In the genomic region with DNA sequence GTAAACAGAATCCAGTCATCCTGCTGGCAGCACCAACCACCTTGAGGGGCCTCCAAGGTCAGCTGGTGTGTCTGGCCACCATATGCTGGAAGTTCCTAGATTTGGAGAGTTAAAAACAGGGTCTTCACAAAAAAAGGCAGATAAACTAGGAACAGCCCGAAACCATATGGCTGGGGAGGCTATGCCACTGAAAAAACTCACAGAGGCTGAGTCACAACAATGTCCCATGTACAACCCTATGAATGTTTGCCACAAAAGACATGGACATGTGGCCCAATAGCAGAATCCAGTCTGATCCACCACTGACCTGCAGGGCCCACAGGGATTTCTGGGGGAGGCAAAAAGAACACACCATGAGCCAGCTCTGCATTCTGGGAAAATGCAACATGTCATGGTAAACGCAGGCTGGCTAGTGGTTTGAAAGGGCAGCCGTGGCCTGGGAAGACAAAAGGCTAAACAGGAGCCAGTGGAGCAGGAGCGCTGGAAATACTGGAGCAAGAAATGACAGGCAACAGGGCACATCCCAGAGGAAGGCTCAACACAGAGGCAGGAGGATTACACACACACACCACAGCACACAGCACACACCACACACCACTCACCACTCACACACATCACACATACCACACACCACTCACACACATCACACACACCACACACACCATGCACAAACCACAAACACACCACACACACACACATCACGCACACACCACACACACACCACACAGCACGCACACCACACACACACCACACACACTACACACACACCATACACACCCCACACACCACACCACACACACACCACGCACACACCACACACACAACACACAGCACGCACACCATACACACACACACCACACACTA, we compare ENCODE assay signal across 16 cellular contexts. TPM values are rescaled to one million over a fixed set of nuclear protein-coding genes. Genes with fewer than 3 reads are reported as not detected.
DNase-seq lines count a peak whose midpoint lies in the region; ATAC-seq and TF ChIP-seq lines count a peak whose summit lies in the region.
"Had no signal": no experiment of that assay in that cellular context is flagged by ENCODE, and none has a peak within 500 bp of the region (broad histone marks: within the 10 kb centered on the region; RNA-seq: fewer than 3 reads in every experiment).

No MANE protein-coding gene starts in this region.

- ATAC-seq in heart right ventricle (peak in 4 of 8 donors; percentile 4 to 27 (median 8)), Right ventricle myocardium superior (ENCODE audit: poor library complexity) (no peak)

- TF ChIP-seq POLR2A in lower leg skin (IDR thresholded peaks at IDR 0.05): no peak

- TF ChIP-seq CTCF in heart right ventricle (IDR thresholded peaks at IDR 0.05) (no peak), astrocyte of the spinal cord (IDR thresholded peaks at IDR 0.05; ENCODE audit: low read depth, low read length) (no peak), lower leg skin (IDR thresholded peaks at IDR 0.05) (no peak), GM13977 (IDR thresholded peaks at IDR 0.05; ENCODE audit: extremely low read depth, insufficient read depth, missing control alignments) (no peak)

- H3K4me3 ChIP-seq in heart right ventricle (no peak overlapping the region), astrocyte of the spinal cord (ENCODE audit: low read depth, low read length) (no peak overlapping the region), lower leg skin (ENCODE audit: low read depth, poor library complexity, severe bottlenecking) (no peak overlapping the region)
- H3K4me3 ChIP-seq: dorsolateral prefrontal cortex, SJCRH30, transverse colon had no signal

- no peaks in the 10 kb centered on the region for H3K9me3 ChIP-seq in heart right ventricle
- H3K9me3 ChIP-seq: neutrophil, SJCRH30, transverse colon had no signal

- no peaks in the 10 kb centered on the region for H3K36me3 ChIP-seq in heart right ventricle
- H3K36me3 ChIP-seq: neutrophil, SJCRH30, transverse colon had no signal

- in situ Hi-C loops in astrocyte of the spinal cord (cut with HindIII; ENCODE audit: low sequenced_read_pairs) (no loop called here), GM13977 (cut with MboI; ENCODE audit: low pct_unique_long_range_greater_than_20kb, low sequenced_read_pairs, unreplicated experiment) (no loop called here)

- peak overlapping the region in 7 of 10 donors; percentile 22 to 80 (median 45) for H3K27ac ChIP-seq in heart right ventricle
- H3K27ac ChIP-seq in layer of hippocampus (ENCODE audit: low read depth, low read length): peak overlapping the region; percentile 44
- H3K27ac ChIP-seq: neutrophil, SJCRH30, transverse colon had no signal

- WGBS in heart right ventricle, 2 donors: 77 to 85% methylated on average over 8 of the region's 8 CpGs
- WGBS in lower leg skin, 2 donors: 76 to 79% methylated on average over 8 of the region's 8 CpGs

- DNase-seq in heart right ventricle (no peak), Right ventricle myocardium superior (no peak), astrocyte of the spinal cord (ENCODE audit: low read depth, low spot score) (peak; percentile 59), lower leg skin (ENCODE audit: low spot score in 2 of 2) (no peak), NAMALWA (ENCODE audit: low spot score) (no peak), middle frontal gyrus (ENCODE audit: extremely low spot score, low spot score) (no peak), GM13977 (ENCODE audit: low spot score) (no peak)
- DNase-seq: activated CD4-positive, alpha-beta T cell treated with anti-CD3 and anti-CD28 coated beads for 4 hours; activated effector memory CD4-positive, alpha-beta T cell treated with anti-CD3 and anti-CD28 coated beads, Interleukin-2, amount 50 U/mL, for 16 hours; CD4-positive, CD25-positive, alpha-beta regulatory T cell; dorsolateral prefrontal cortex; NCI-H2081 treated with DMSO at 0.1 percent for 48 hours; transverse colon had no signal

- no peaks in the 10 kb centered on the region for H3K27me3 ChIP-seq in heart right ventricle
- no peaks in the 10 kb centered on the region for H3K27me3 ChIP-seq in layer of hippocampus (ENCODE audit: control insufficient read depth, insufficient read depth, low read length)
- H3K27me3 ChIP-seq: dorsolateral prefrontal cortex, neutrophil, SJCRH30, transverse colon had no signal

- intact Hi-C loops in heart right ventricle (cut with DNase I): no loop called here
- intact Hi-C loops in Right ventricle myocardium superior (cut with DNase I): no loop called here
- intact Hi-C loops in lower leg skin (cut with DNase I; ENCODE audit: low total_unique reads): no loop called here

- peaks cover 0 to 35% (median 9%) of the 10 kb centered on the region in 9 donors for H3K4me1 ChIP-seq in heart right ventricle

RNA-seq across cellular contexts. Expression of a gene that starts 55.4 kb away (rescaled TPM):
- under 1 TPM in 5 of 10 donors, not detected in 5; 0.12 to 0.51 (median 0.18) TPM for total RNA-seq in heart right ventricle
- polyA plus RNA-seq in heart right ventricle: under 1 TPM in 1 of 2 donors, not detected in 1; 0.16 TPM
- total RNA-seq in Right ventricle myocardium superior: not detected
- under 1 TPM in 2 of 4 donors, not detected in 2; 0.39 to 0.97 TPM for total RNA-seq in lower leg skin

RNA-seq across cellular contexts. Expression of a gene that starts 55.5 kb away (rescaled TPM):
- total RNA-seq in heart right ventricle: 10 to 100 TPM in 2 of 10 donors, 1 to 10 TPM in 8; 7.1 to 11.3 (median 8.6) TPM
- polyA plus RNA-seq in heart right ventricle: 1 to 10 TPM; 5.0 to 5.9 TPM
- 8.4 TPM for total RNA-seq in Right ventricle myocardium superior
- 10 to 100 TPM; 15.4 to 22.2 (median 19.5) TPM for total RNA-seq in lower leg skin
